Comparison of ENCODE assay signal across 8 cellular contexts in the genomic region with DNA sequence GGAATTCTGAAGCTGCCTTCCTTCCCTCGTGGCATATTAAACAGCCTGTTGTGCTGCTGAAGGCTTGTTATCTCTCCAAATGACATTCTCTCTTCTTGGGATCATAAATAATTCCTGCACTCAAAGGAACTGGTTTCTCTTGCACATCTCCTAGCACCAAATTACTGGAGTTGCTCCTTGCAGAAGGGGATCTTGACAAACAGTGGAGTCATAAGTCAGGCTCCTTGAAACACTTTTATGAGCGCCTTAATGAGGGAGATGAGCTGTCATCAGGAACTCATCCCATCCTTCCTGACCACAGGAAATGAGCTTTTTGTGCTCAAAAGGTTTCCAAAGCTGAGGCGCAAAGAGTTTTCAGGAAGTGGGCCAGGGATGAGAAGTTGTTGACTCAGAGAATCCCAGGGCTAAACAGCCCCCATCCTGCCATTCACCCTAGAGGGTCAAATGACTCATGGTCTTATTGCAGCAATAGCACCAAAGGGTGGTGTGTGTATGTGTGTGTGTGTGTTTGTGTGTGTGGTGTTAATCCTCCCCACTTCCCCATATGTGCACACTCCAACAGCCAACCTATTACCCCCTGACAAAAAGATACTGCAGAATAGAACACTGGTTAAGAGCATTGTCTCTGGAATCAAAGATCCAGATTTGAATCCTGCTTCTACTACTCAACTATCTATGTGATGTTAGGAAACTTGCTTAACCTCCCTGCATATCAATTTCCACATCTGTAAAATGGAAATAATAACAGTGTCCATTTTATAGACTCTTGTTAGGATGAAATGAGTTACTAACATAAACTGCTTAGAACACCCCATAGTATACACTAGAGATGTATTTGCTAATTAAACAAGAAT. TPM values are rescaled to one million over a fixed set of nuclear protein-coding genes. Genes with fewer than 3 reads are reported as not detected.
DNase-seq lines count a peak whose midpoint lies in the region; ATAC-seq and TF ChIP-seq lines count a peak whose summit lies in the region.

No MANE protein-coding gene starts in this region.

- BruUV-seq in A673 (replicated peaks; lab: Mats Ljungman, UMichigan): no TSS peak

- CTCF ChIA-PET in A673 (lab: Charles Lee): no interaction called here

- peak; percentile 8 to 71 for ATAC-seq in lower lobe of right lung

- H3K27me3 ChIP-seq in A673 (replicated peaks; ENCODE audit: insufficient read depth, low read depth, low read length, poor library complexity): no peaks in the 10 kb centered on the region
- no peaks in the 10 kb centered on the region for H3K27me3 ChIP-seq in lower lobe of right lung (ENCODE audit: low read depth)

- H3K4me3 ChIP-seq in A673 (ENCODE audit: low read depth, low read length, poor library complexity, severe bottlenecking): no peak overlapping the region
- no peak overlapping the region for H3K4me3 ChIP-seq in lower lobe of right lung

- TF ChIP-seq CTCF in A673 (conservative IDR thresholded peaks at IDR 0.05; ENCODE audit: low read depth, low read length): no peak
- no peak for TF ChIP-seq CTCF in lower lobe of right lung (IDR thresholded peaks at IDR 0.05)

- H3K36me3 ChIP-seq in A673 (ENCODE audit: insufficient read depth, low read length, poor library complexity, severe bottlenecking) (no peaks in the 10 kb centered on the region), lower lobe of right lung (no peaks in the 10 kb centered on the region)

- H3K9me3 ChIP-seq in A673 (ENCODE audit: low read depth, low read length, poor library complexity, severe bottlenecking): no peaks in the 10 kb centered on the region
- H3K9me3 ChIP-seq in lower lobe of right lung: no peaks in the 10 kb centered on the region

- intact Hi-C loops in A673 (cut with micrococcal nuclease; ENCODE audit: unreplicated experiment) (no loop called here), lower lobe of right lung (cut with DNase I) (no loop called here)

- DNase-seq in A673 (ENCODE audit: low spot score) (peak; percentile 94), HT1080 (ENCODE audit: low read depth) (peak; percentile 100), astrocyte of the hippocampus (ENCODE audit: low read depth, low spot score) (peak; percentile 75), lower lobe of right lung (no peak)
- DNase-seq in activated CD8-positive, alpha-beta memory T cell treated with anti-CD3 and anti-CD28 coated beads for 24 hours: no peak
- no peak for DNase-seq in activated T-cell treated with anti-CD3 and anti-CD28 coated beads, Interleukin-2, amount 50 U/mL, for 1 hour
- DNase-seq in activated naive CD4-positive, alpha-beta T cell (lab: John Stamatoyannopoulos, UW): no peak
- DNase-seq in stimulated activated CD4-positive, alpha-beta T cell treated with anti-CD3 and anti-CD28 coated beads, Interleukin-4, amount 100 ng/mL, for 24 hours: no peak

- H3K4me1 ChIP-seq in A673 (ENCODE audit: insufficient read depth, low read length, poor library complexity, severe bottlenecking) (peaks cover 61% of the 10 kb centered on the region), lower lobe of right lung (peaks cover 17% of the 10 kb centered on the region)

- peak overlapping the region; percentile 65 for H3K27ac ChIP-seq in A673 (ENCODE audit: low read depth, low read length, poor library complexity, severe bottlenecking)
- H3K27ac ChIP-seq in lower lobe of right lung: no peak overlapping the region

- POLR2A ChIA-PET in A673 (lab: Charles Lee; ENCODE audit: low non-redundant PET): no interaction called here

RNA-seq across cellular contexts. Expression of gene PHC2, which starts 2.8 kb away (rescaled TPM):
- 122 and 136 TPM in 2 replicates for total RNA-seq in A673 (2021)
- 201 and 240 TPM in 2 replicates for total RNA-seq in HT1080 (2014; rRNA removed; shearing (Covaris generic))
- polyA plus RNA-seq in HT1080 (2015; cell fraction: cytosol; rRNA removed): 229 and 243 TPM in 2 replicates
- 150 and 170 TPM in 2 replicates for polyA plus RNA-seq in HT1080 (2015; cell fraction: nucleus; rRNA removed)
- total RNA-seq in lower lobe of right lung: 105 TPM

RNA-seq across cellular contexts. Expression of gene ZSCAN20, which starts 38.7 kb away (rescaled TPM):
- total RNA-seq in A673 (2021) (3.9 and 4.5 TPM in 2 replicates), lower lobe of right lung (5.2 TPM)
- total RNA-seq in HT1080 (2014; rRNA removed; shearing (Covaris generic)): 3.0 and 5.8 TPM in 2 replicates
- 1.9 and 2.2 TPM in 2 replicates for polyA plus RNA-seq in HT1080 (2015; cell fraction: cytosol; rRNA removed)
- polyA plus RNA-seq in HT1080 (2015; cell fraction: nucleus; rRNA removed): 6.1 and 7.5 TPM in 2 replicates

Comparison
In these comparisons a context has a peak if more than half of its experiments do, and no peak if none do; other contexts are left out.
1. DNase-seq: peak in A673 (single experiment), HT1080 (single experiment) and astrocyte of the hippocampus (single experiment); none in lower lobe of right lung (single experiment), activated CD8-positive, alpha-beta memory T cell treated with anti-CD3 and anti-CD28 coated beads for 24 hours (single experiment), activated T-cell treated with anti-CD3 and anti-CD28 coated beads, Interleukin-2, amount 50 U/mL, for 1 hour (single experiment), activated naive CD4-positive, alpha-beta T cell (0 of 4) and stimulated activated CD4-positive, alpha-beta T cell treated with anti-CD3 and anti-CD28 coated beads, Interleukin-4, amount 100 ng/mL, for 24 hours (single experiment).